Comparison of ENCODE assay signal across 17 cellular contexts in the genomic region with DNA sequence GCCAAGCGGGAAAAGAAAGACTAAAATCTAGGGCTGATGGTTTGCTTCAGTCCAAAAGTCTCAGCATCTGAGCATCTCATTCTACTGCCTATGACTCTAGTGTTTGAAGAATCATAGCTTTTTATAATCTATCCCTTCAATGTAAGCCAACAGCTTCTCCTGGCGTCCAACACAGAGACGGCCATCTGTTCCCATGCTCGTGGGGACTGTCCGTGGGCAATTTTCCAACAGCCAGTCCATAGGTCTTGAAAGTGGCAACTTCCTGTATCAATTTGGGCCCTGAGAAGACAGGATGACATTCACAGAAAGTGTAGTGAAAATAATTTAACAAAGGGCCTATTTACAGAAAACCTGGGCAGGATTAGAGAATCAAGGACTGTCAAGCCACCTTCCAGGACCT.
"Had no signal": no experiment of that assay in that cellular context is flagged by ENCODE, and none has a peak within 500 bp of the region (broad histone marks: within the 10 kb centered on the region; RNA-seq: fewer than 3 reads in every experiment).

No MANE protein-coding gene starts in this region.

- ATAC-seq: left ventricle myocardium superior; naive thymus-derived CD8-positive, alpha-beta T cell had no signal

- H3K27me3 ChIP-seq: brain microvascular endothelial cell, stomach had no signal

- H3K4me1 ChIP-seq: parathyroid adenoma, stomach had no signal

- H3K79me2 ChIP-seq: parathyroid adenoma had no signal

- H3K27ac ChIP-seq: brain microvascular endothelial cell, epithelial cell of prostate, parathyroid adenoma, stomach, thoracic aorta had no signal

- H3K9me3 ChIP-seq: stomach, thoracic aorta had no signal

- DNase-seq: activated CD4-positive, alpha-beta T cell treated with anti-CD3 and anti-CD28 coated beads, Interleukin-2, amount 10 ng/mL, durations not matched to agents 7 days and 5 days; activated CD8-positive, alpha-beta memory T cell treated with anti-CD3 and anti-CD28 coated beads for 24 hours; activated gamma-delta T cell treated with Interleukin-2 at 50 U/mL for 16 hours; activated naive CD8-positive, alpha-beta T cell treated with anti-CD3 and anti-CD28 coated beads for 36 hours; brain microvascular endothelial cell; dermis blood vessel endothelial cell; foreskin melanocyte; head of caudate nucleus; kidney glomerular epithelial cell; left ventricle myocardium superior; mesenchymal stem cell; naive thymus-derived CD8-positive, alpha-beta T cell; stimulated activated CD4-positive, alpha-beta T cell treated with anti-CD3 and anti-CD28 coated beads, Interleukin-1b, Interleukin-23, amount 100 ng/mL, for 48 hours; stomach had no signal

- H3K36me3 ChIP-seq: brain microvascular endothelial cell, stomach, thoracic aorta had no signal

- H3K9ac ChIP-seq: parathyroid adenoma had no signal

- H3K4me3 ChIP-seq: stomach, thoracic aorta had no signal
